Comparison of ENCODE assay signal across 22 cellular contexts in the genomic region with DNA sequence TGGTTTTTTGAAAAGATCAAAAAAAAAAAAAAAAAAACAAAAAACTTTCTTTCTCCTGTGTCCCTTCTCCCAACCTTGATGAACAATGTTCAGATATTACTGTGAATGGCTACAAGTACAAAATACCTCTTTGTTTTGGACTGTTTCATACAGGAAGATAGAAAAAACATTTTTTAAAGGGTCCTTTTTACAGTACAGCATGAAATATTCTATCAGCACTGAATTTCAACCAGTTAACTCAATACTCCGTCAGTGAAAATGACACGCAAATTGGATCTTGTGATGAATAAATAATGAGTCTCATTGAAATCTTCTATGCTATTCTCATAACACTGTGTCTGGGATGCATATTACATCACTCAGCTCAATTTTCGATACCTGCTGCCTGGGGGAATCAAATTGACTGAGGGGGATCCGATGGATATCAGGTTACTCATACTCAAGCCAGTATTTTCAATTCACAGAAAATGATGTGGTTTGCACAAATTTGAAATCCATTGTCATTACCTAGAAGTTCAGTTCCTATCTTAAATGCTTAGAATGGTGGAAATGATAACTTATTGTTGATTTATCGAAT.
DNase-seq lines count a peak whose midpoint lies in the region; TF ChIP-seq lines count a peak whose summit lies in the region.
"Had no signal": no experiment of that assay in that cellular context is flagged by ENCODE, and none has a peak within 500 bp of the region (broad histone marks: within the 10 kb centered on the region; RNA-seq: fewer than 3 reads in every experiment).

No MANE protein-coding gene starts in this region.

- H3K27ac ChIP-seq in caudate nucleus (ENCODE audit: low read depth, low read length), result peak overlapping the region; percentile 58
- H3K27ac ChIP-seq in substantia nigra (ENCODE audit: low read depth, low read length, poor library complexity, severe bottlenecking), result peak overlapping the region; percentile 49
- no peak overlapping the region for H3K27ac ChIP-seq in spleen
- H3K27ac ChIP-seq: SJCRH30 had no signal

- WGBS in spleen, 5 donors, result 90 to 96% (median 96%) methylated on average over 5 of the region's 5 CpGs

- DNase-seq in NCI-H1105 (lab: John Stamatoyannopoulos, UW), result peak; percentile 14
- no peak for DNase-seq in NCI-H1105 treated with DMSO at 0.1 percent for 48 hours (lab: John Stamatoyannopoulos, UW)
- DNase-seq in NCI-H2171 (lab: John Stamatoyannopoulos, UW), result peak; percentile 83
- DNase-seq in caudate nucleus (lab: John Stamatoyannopoulos, UW), result no peak
- no peak for DNase-seq in substantia nigra (lab: John Stamatoyannopoulos, UW)
- no peak for DNase-seq in T-helper 2 cell
- no peak for DNase-seq in 8988T
- no peak for DNase-seq in spleen
- DNase-seq: AML-193; Calu3; CD8-positive, alpha-beta T cell; EL; GF-D8; MG63; NCI-H146; NCI-H2081; NCI-H2227 treated with DMSO at 0.1 percent for 48 hours; NCI-H82; OCI-M1; SJCRH30; T-helper 1 cell had no signal

- H3K4me1 ChIP-seq in spleen, result peaks cover 0 to 5% (median 0%) of the 10 kb centered on the region in 6 donors
- H3K4me1 ChIP-seq: SJCRH30 had no signal

- no peak for TF ChIP-seq POLR2A in spleen (IDR thresholded peaks at IDR 0.05)

- no peaks in the 10 kb centered on the region for H3K36me3 ChIP-seq in spleen
- H3K36me3 ChIP-seq: MG63, SJCRH30 had no signal

- no peaks in the 10 kb centered on the region for H3K9me3 ChIP-seq in spleen
- H3K9me3 ChIP-seq: MG63, SJCRH30 had no signal

- H3K27me3 ChIP-seq in spleen (replicated peaks in 1 of 7), result no peaks in the 10 kb centered on the region
- H3K27me3 ChIP-seq: MG63, SJCRH30 had no signal

- intact Hi-C loops in spleen (cut with DNase I; ENCODE audit: low total_unique reads), result no loop called here

- TF ChIP-seq CTCF in spleen (IDR thresholded peaks at IDR 0.05 in 8 of 11, conservative IDR thresholded peaks at IDR 0.05 in 3 of 11), result no peak

- H3K4me3 ChIP-seq in spleen, result no peak overlapping the region
- H3K4me3 ChIP-seq: K562, MG63, SJCRH30 had no signal

Comparison
In these comparisons a context has a peak if more than half of its experiments do, and no peak if none do; other contexts are left out.
1. DNase-seq: peak in NCI-H1105 (single experiment) and NCI-H2171 (single experiment); none in NCI-H1105 treated with DMSO at 0.1 percent for 48 hours (single experiment), caudate nucleus (0 of 61), substantia nigra (0 of 49), T-helper 2 cell (0 of 5), 8988T (single experiment) and spleen (single experiment).
2. H3K27ac ChIP-seq: peak in caudate nucleus (single experiment) and substantia nigra (single experiment); none in spleen (0 of 8).